Comparison of ENCODE assay signal across 17 cellular contexts in the genomic region with DNA sequence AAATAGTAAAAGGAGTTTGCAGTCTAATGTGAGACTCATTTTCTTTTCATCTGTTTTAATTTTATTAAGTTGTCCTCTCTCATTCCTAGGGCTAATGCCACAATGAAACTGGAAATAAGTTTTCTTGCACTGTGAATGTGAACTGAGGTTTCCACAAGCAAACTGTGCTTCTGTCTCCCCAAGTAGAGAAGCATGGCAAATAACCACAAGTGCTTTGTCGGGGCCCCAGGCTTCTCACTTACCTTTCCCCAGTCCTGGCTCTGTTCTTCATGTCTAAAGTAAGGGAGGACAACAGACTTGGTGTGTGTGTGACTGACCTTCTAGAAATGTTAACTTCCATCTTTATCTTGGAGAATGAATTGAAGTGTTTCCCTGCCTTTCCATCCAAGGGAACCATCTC.
A peak's percentile ranks its signal among the peaks of the same experiment; 100 is the strongest.
DNase-seq lines count a peak whose midpoint lies in the region; ATAC-seq, FAIRE-seq and TF ChIP-seq lines count a peak whose summit lies in the region.
"Had no signal": no experiment of that assay in that cellular context is flagged by ENCODE, and none has a peak within 500 bp of the region (broad histone marks: within the 10 kb centered on the region; RNA-seq: fewer than 3 reads in every experiment).

No MANE protein-coding gene starts in this region.

- intact Hi-C loops in CD14-positive monocyte (cut with micrococcal nuclease): no loop called here

- H3K4me3 Mint-ChIP-seq in CD14-positive monocyte: no peak overlapping the region
- H3K4me3 Mint-ChIP-seq: activated CD4-positive, alpha-beta T cell treated with anti-CD3 and anti-CD28 coated beads, Interleukin-2, amount 10 ng/mL, durations not matched to agents 7 days and 5 days; endodermal cell had no signal

- H3K36me3 Mint-ChIP-seq in CD14-positive monocyte: peaks cover 0 to 1% of the 10 kb centered on the region in 2 donors

- FAIRE-seq in GM12892 (lab: Jason Lieb, UNC): peak; percentile 63
- FAIRE-seq: TTC549 had no signal

- peak overlapping the region; percentile 90 for H3K27ac ChIP-seq in WERI-Rb-1

- no peak overlapping the region for H3K27ac Mint-ChIP-seq in CD14-positive monocyte
- H3K27ac Mint-ChIP-seq: activated CD4-positive, alpha-beta T cell treated with anti-CD3 and anti-CD28 coated beads, Interleukin-2, amount 10 ng/mL, durations not matched to agents 7 days and 5 days had no signal

- no peak for ATAC-seq in GM19467 (IDR thresholded peaks at IDR 0.05; ENCODE audit: unreplicated experiment)

- 0 out of 2 replicates have a peak, but pooled peaks cover 4% of the 10 kb centered on the region for H3K36me3 ChIP-seq in WERI-Rb-1
- H3K36me3 ChIP-seq: right atrium auricular region had no signal

- H3K9me3 ChIP-seq in WERI-Rb-1 (ENCODE audit: severe bottlenecking): peaks cover 8% of the 10 kb centered on the region
- H3K9me3 ChIP-seq: right atrium auricular region, SK-N-SH had no signal

- no peaks in the 10 kb centered on the region for H3K27me3 ChIP-seq in WERI-Rb-1 (ENCODE audit: insufficient read depth, low read depth, severe bottlenecking)
- H3K27me3 ChIP-seq: right atrium auricular region had no signal

- DNase-seq in GM12865 (ENCODE audit: low read depth) (peak; percentile 4), GM12892 (ENCODE audit: insufficient read length) (no peak), WERI-Rb-1 (no peak), pons (ENCODE audit: low spot score) (peak; percentile 29), SW480 (ENCODE audit: low spot score) (no peak), CD14-positive monocyte (ENCODE audit: low spot score) (no peak)
- DNase-seq: activated CD4-positive, alpha-beta T cell treated with anti-CD3 and anti-CD28 coated beads, Interleukin-2, amount 10 ng/mL, durations not matched to agents 7 days and 5 days; EL; endodermal cell; hypothalamus; midbrain; NCI-H187 treated with DMSO at 0.1 percent for 48 hours; NCI-H510A treated with DMSO at 0.1 percent for 48 hours; SK-N-SH had no signal

- H3K4me3 ChIP-seq in GM12865 (ENCODE audit: low read depth, low read length): no peak overlapping the region
- H3K4me3 ChIP-seq in WERI-Rb-1 (ENCODE audit: low read depth, low read length): no peak overlapping the region
- H3K4me3 ChIP-seq: right atrium auricular region had no signal

- TF ChIP-seq CTCF in GM12865 (IDR thresholded peaks at IDR 0.05; ENCODE audit: insufficient read depth, low read depth, low read length, missing control alignments) (no peak), WERI-Rb-1 (IDR thresholded peaks at IDR 0.05; ENCODE audit: low read depth, low read length) (no peak), CD14-positive monocyte (IDR thresholded peaks at IDR 0.05) (no peak)

- H3K9me3 Mint-ChIP-seq in CD14-positive monocyte: no peaks in the 10 kb centered on the region
- H3K9me3 Mint-ChIP-seq: activated CD4-positive, alpha-beta T cell treated with anti-CD3 and anti-CD28 coated beads, Interleukin-2, amount 10 ng/mL, durations not matched to agents 7 days and 5 days; endodermal cell had no signal

- no peak for TF ChIP-seq POLR2A in GM12892 (IDR thresholded peaks at IDR 0.05; ENCODE audit: low read depth, low read length)

- H3K4me1 Mint-ChIP-seq in CD14-positive monocyte: peaks cover 4% of the 10 kb centered on the region

- H3K27me3 Mint-ChIP-seq in CD14-positive monocyte (ENCODE audit: low read depth in 3 of 3): no peaks in the 10 kb centered on the region
- H3K27me3 Mint-ChIP-seq: activated CD4-positive, alpha-beta T cell treated with anti-CD3 and anti-CD28 coated beads, Interleukin-2, amount 10 ng/mL, durations not matched to agents 7 days and 5 days had no signal

Comparison
In these comparisons a context has a peak if more than half of its experiments do, and no peak if none do; other contexts are left out.
1. DNase-seq: peak in GM12865 (single experiment) and pons (single experiment); none in GM12892 (single experiment), WERI-Rb-1 (single experiment), SW480 (single experiment) and CD14-positive monocyte (single experiment).